In the genomic region with DNA sequence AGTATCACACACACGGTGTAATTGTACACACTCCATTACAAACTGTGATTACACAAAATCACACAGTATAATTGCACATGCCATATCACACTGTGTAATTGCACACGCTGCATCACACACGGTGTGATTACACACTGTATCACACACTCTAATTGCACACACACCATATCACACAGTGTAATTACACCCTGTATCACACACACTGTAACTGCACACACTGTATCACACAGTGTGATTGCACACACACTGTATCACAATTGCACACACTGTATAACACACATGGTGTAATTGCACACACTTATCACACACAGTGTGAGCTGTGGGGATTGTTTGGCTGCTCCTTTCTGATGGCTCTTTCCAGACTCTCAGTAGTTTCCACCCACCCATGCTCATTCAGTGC, we compare ENCODE assay signal across 27 cellular contexts.
"Had no signal": no experiment of that assay in that cellular context is flagged by ENCODE, and none has a peak within 500 bp of the region (broad histone marks: within the 10 kb centered on the region; RNA-seq: fewer than 3 reads in every experiment).

No MANE protein-coding gene starts in this region.

- ATAC-seq: left cardiac atrium, left lung, pancreas, right cardiac atrium, sciatic nerve had no signal

- H3K27me3 ChIP-seq: left lung, pancreas, tibial nerve, vagina had no signal

- H3K4me1 ChIP-seq: left lung, lower lobe of right lung, pancreas, prostate gland, tibial nerve, vagina had no signal

- H3K4me1 Mint-ChIP-seq: naive B cell had no signal

- H3K36me3 Mint-ChIP-seq: naive B cell; natural killer cell treated with Interleukin-12 subunit alpha and Interleukin-12 subunit beta and Interleukin-15 and Interleukin-18, amount 100 ng/mL, for 72 hours; type B pancreatic cell had no signal

- H3K9me3 Mint-ChIP-seq: natural killer cell treated with Interleukin-12 subunit alpha and Interleukin-12 subunit beta and Interleukin-15 and Interleukin-18, amount 100 ng/mL, for 72 hours; stimulated activated naive CD8-positive, alpha-beta T cell treated with anti-CD3 and anti-CD28 coated beads, Interleukin-15, Interleukin-2, amounts not matched to agents 100 ng/mL and 50 ng/mL, for 24 hours; type B pancreatic cell had no signal

- H3K4me3 Mint-ChIP-seq: mesothelial cell of epicardium; naive B cell; natural killer cell treated with Interleukin-12 subunit alpha and Interleukin-12 subunit beta and Interleukin-15 and Interleukin-18, amount 100 ng/mL, for 72 hours; stimulated activated naive CD8-positive, alpha-beta T cell treated with anti-CD3 and anti-CD28 coated beads, Interleukin-15, Interleukin-2, amounts not matched to agents 100 ng/mL and 50 ng/mL, for 24 hours; type B pancreatic cell had no signal

- DNase-seq: hippocampal formation; kidney glomerular epithelial cell; left cardiac atrium; left lung; lower lobe of right lung; mammary epithelial cell; mesenchymal stem cell; naive B cell; pancreas; posterior cingulate gyrus; retina; right cardiac atrium; stimulated activated CD4-positive, alpha-beta T cell treated with anti-CD3 and anti-CD28 coated beads, Interleukin-12 subunit alpha, Interleukin-12 subunit beta, amount 100 ng/mL, for 4 hours; stimulated activated CD4-positive, alpha-beta T cell treated with anti-CD3 and anti-CD28 coated beads, Interleukin-15, amount 100 ng/mL, for 24 hours; stimulated activated CD4-positive, alpha-beta T cell treated with anti-CD3 and anti-CD28 coated beads, Interleukin-2, amount 100 ng/mL, for 24 hours; stimulated activated CD4-positive, alpha-beta T cell treated with anti-CD3 and anti-CD28 coated beads, Interleukin-4, amount 100 ng/mL, for 1 hour; stimulated activated naive CD4-positive, alpha-beta T cell had no signal

- H3K27ac Mint-ChIP-seq: mesothelial cell of epicardium; naive B cell; natural killer cell treated with Interleukin-12 subunit alpha and Interleukin-12 subunit beta and Interleukin-15 and Interleukin-18, amount 100 ng/mL, for 72 hours; stimulated activated naive CD8-positive, alpha-beta T cell treated with anti-CD3 and anti-CD28 coated beads, Interleukin-15, Interleukin-2, amounts not matched to agents 100 ng/mL and 50 ng/mL, for 24 hours; type B pancreatic cell had no signal

- H3K36me3 ChIP-seq: left lung, lower lobe of right lung, pancreas, prostate gland, tibial nerve, vagina had no signal

- H3K27ac ChIP-seq: left lung, lower lobe of right lung, pancreas, prostate gland, skin epidermis, tibial nerve, vagina had no signal

- FAIRE-seq: keratinocyte, pancreas had no signal

- H3K4me3 ChIP-seq: left lung, lower lobe of right lung, pancreas, prostate gland, skin epidermis, tibial nerve, vagina had no signal

- H3K9me3 ChIP-seq: lower lobe of right lung, pancreas, prostate gland, vagina had no signal
